ENCODE assay signal across 8 cellular contexts in genomic region chr17:75124041-75124818, GRCh38. TPM values are rescaled to one million over a fixed set of nuclear protein-coding genes. Genes with fewer than 3 reads are reported as not detected.
DNase-seq lines count a peak whose midpoint lies in the region; ATAC-seq and TF ChIP-seq lines count a peak whose summit lies in the region.
"Had no signal": no experiment of that assay in that cellular context is flagged by ENCODE, and none has a peak within 500 bp of the region (broad histone marks: within the 10 kb centered on the region; RNA-seq: fewer than 3 reads in every experiment).

No MANE protein-coding gene starts in this region.

- H3K36me3 ChIP-seq in vagina = no peaks in the 10 kb centered on the region

- peaks cover 29% of the 10 kb centered on the region for H3K4me1 ChIP-seq in vagina

- no peaks in the 10 kb centered on the region for H3K9me3 ChIP-seq in vagina

- peak; percentile 95 for ATAC-seq in omental fat pad (ENCODE audit: low FRiP score)

- peak overlapping the region; percentile 77 for H3K27ac ChIP-seq in vagina

- TF ChIP-seq POLR2A in vagina (IDR thresholded peaks at IDR 0.05) = no peak

- no peaks in the 10 kb centered on the region for H3K27me3 ChIP-seq in vagina

- H3K4me3 ChIP-seq in epithelial cell of esophagus (ENCODE audit: low read length) (no peak overlapping the region), vagina (no peak overlapping the region)

- TF ChIP-seq CTCF in epithelial cell of esophagus (IDR thresholded peaks at IDR 0.05; ENCODE audit: insufficient read depth, low read depth, low read length, missing control alignments) (no peak), omental fat pad (IDR thresholded peaks at IDR 0.05) (no peak), vagina (IDR thresholded peaks at IDR 0.05) (no peak)

- intact Hi-C loops in vagina (cut with DNase I) = loop anchor here (10.0 kb wide), 1 partner anchor 49 kb away; no protein-coding TSS in a partner anchor

- DNase-seq in M059J (ENCODE audit: low read depth) = peak; percentile 96
- peak; percentile 78 for DNase-seq in activated CD4-positive, alpha-beta T cell treated with anti-CD3 and anti-CD28 coated beads for 48 hours
- peak; percentile 99 for DNase-seq in epithelial cell of esophagus (ENCODE audit: low read depth)
- DNase-seq in omental fat pad (ENCODE audit: low spot score) = peak; percentile 67
- no peak for DNase-seq in vagina (ENCODE audit: extremely low spot score in 2 of 2)
- DNase-seq in GM19240 (ENCODE audit: insufficient read length, low spot score) = no peak
- no peak for DNase-seq in C1 segment of cervical spinal cord (lab: John Stamatoyannopoulos, UW)

RNA-seq across cellular contexts. Expression of gene NT5C, which starts 7.3 kb away (rescaled TPM):
- total RNA-seq in M059J (2014; rRNA removed; shearing (Covaris generic)) = 28.7 and 39.4 TPM in 2 replicates
- 100 to 1,000 TPM in 1 of 4 donors, 10 to 100 TPM in 3; 56.0 to 101 (median 68.6) TPM for total RNA-seq in omental fat pad
- 98.5 TPM for total RNA-seq in vagina

RNA-seq across cellular contexts. Expression of gene ARMC7, which starts 14.5 kb away (rescaled TPM):
- total RNA-seq in M059J (2014; rRNA removed; shearing (Covaris generic)) = 4.8 and 6.1 TPM in 2 replicates
- total RNA-seq in omental fat pad (1 to 10 TPM; 3.1 to 7.7 (median 4.9) TPM), vagina (12.8 TPM)

RNA-seq across cellular contexts. Expression of gene JPT1, which starts 30.1 kb away (rescaled TPM):
- total RNA-seq in M059J (2014; rRNA removed; shearing (Covaris generic)) = 360 and 365 TPM in 2 replicates
- total RNA-seq in omental fat pad (10 to 100 TPM; 18.8 to 45.9 (median 31.7) TPM), vagina (48.1 TPM)

RNA-seq across cellular contexts. Expression of gene SLC16A5, which starts 36.5 kb away (rescaled TPM):
- total RNA-seq in M059J (2014; rRNA removed; shearing (Covaris generic)) = 0.07 TPM in 1 of 2 replicates, not detected in the other
- 10 to 100 TPM; 12.0 to 22.7 (median 16.4) TPM for total RNA-seq in omental fat pad
- 26.8 TPM for total RNA-seq in vagina
- total RNA-seq: SK-MEL-5 had no signal

RNA-seq across cellular contexts. Expression of gene SUMO2, which starts 58.5 kb away (rescaled TPM):
- 170 and 171 TPM in 2 replicates for total RNA-seq in M059J (2014; rRNA removed; shearing (Covaris generic))
- 10 to 100 TPM; 53.3 to 62.9 (median 60.1) TPM for total RNA-seq in omental fat pad
- total RNA-seq in vagina = 63.6 TPM

Comparison
In these comparisons a context has a peak if more than half of its experiments do, and no peak if none do; other contexts are left out.
1. DNase-seq: peak in M059J (single experiment), activated CD4-positive, alpha-beta T cell treated with anti-CD3 and anti-CD28 coated beads for 48 hours (single experiment), epithelial cell of esophagus (single experiment) and omental fat pad (single experiment); none in vagina (0 of 2), GM19240 (single experiment) and C1 segment of cervical spinal cord (0 of 14).